ENCODE assay signal across 1 cellular context in the genomic region with DNA sequence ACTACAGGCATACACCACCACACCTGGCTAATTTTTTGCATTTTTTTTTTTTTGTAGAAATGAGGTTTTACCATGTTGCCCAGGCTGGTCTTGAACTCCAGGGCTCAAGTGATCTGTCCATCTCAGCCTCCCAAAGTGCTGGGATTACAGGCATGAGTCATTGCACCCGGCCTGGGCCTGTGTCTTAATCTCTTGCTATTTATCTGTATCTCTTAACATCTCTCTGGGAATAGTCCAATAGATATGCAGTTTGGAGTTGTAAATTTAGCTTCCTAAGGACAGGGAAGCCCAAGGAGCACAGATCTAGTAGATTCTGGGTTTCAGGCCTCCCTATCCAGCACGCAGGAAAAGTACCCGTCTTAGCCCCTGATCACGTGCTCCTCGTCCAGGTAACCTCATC.
TF ChIP-seq lines count a peak whose summit lies in the region.

No MANE protein-coding gene starts in this region.

TF ChIP-seq in GM23338, 12 proteins besides CTCF, POLR2A, EP300 and RAD21:
- TF ChIP-seq, protein P1, sequence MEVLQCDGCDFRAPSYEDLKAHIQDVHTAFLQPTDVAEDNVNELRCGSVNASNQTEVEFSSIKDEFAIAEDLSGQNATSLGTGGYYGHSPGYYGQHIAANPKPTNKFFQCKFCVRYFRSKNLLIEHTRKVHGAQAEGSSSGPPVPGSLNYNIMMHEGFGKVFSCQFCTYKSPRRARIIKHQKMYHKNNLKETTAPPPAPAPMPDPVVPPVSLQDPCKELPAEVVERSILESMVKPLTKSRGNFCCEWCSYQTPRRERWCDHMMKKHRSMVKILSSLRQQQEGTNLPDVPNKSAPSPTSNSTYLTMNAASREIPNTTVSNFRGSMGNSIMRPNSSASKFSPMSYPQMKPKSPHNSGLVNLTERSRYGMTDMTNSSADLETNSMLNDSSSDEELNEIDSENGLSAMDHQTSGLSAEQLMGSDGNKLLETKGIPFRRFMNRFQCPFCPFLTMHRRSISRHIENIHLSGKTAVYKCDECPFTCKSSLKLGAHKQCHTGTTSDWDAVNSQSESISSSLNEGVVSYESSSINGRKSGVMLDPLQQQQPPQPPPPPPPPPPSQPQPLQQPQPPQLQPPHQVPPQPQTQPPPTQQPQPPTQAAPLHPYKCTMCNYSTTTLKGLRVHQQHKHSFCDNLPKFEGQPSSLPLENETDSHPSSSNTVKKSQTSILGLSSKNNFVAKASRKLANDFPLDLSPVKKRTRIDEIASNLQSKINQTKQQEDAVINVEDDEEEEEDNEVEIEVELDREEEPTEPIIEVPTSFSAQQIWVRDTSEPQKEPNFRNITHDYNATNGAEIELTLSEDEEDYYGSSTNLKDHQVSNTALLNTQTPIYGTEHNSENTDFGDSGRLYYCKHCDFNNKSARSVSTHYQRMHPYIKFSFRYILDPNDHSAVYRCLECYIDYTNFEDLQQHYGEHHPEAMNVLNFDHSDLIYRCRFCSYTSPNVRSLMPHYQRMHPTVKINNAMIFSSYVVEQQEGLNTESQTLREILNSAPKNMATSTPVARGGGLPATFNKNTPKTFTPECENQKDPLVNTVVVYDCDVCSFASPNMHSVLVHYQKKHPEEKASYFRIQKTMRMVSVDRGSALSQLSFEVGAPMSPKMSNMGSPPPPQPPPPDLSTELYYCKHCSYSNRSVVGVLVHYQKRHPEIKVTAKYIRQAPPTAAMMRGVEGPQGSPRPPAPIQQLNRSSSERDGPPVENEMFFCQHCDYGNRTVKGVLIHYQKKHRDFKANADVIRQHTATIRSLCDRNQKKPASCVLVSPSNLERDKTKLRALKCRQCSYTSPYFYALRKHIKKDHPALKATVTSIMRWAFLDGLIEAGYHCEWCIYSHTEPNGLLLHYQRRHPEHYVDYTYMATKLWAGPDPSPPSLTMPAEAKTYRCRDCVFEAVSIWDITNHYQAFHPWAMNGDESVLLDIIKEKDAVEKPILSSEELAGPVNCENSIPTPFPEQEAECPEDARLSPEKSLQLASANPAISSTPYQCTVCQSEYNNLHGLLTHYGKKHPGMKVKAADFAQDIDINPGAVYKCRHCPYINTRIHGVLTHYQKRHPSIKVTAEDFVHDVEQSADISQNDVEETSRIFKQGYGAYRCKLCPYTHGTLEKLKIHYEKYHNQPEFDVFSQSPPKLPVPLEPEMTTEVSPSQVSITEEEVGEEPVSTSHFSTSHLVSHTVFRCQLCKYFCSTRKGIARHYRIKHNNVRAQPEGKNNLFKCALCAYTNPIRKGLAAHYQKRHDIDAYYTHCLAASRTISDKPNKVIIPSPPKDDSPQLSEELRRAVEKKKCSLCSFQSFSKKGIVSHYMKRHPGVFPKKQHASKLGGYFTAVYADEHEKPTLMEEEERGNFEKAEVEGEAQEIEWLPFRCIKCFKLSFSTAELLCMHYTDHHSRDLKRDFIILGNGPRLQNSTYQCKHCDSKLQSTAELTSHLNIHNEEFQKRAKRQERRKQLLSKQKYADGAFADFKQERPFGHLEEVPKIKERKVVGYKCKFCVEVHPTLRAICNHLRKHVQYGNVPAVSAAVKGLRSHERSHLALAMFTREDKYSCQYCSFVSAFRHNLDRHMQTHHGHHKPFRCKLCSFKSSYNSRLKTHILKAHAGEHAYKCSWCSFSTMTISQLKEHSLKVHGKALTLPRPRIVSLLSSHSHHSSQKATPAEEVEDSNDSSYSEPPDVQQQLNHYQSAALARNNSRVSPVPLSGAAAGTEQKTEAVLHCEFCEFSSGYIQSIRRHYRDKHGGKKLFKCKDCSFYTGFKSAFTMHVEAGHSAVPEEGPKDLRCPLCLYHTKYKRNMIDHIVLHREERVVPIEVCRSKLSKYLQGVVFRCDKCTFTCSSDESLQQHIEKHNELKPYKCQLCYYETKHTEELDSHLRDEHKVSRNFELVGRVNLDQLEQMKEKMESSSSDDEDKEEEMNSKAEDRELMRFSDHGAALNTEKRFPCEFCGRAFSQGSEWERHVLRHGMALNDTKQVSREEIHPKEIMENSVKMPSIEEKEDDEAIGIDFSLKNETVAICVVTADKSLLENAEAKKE (CRISPR knock-in tag; IDR thresholded peaks at IDR 0.05): no peak
- TF ChIP-seq STAT1 (IDR thresholded peaks at IDR 0.05; ENCODE audit: unreplicated experiment) (no peak), JUNB (IDR thresholded peaks at IDR 0.05; ENCODE audit: unreplicated experiment) (no peak), POLR2AphosphoS5 (IDR thresholded peaks at IDR 0.05; ENCODE audit: low read depth) (no peak)
- TF ChIP-seq, protein P2, sequence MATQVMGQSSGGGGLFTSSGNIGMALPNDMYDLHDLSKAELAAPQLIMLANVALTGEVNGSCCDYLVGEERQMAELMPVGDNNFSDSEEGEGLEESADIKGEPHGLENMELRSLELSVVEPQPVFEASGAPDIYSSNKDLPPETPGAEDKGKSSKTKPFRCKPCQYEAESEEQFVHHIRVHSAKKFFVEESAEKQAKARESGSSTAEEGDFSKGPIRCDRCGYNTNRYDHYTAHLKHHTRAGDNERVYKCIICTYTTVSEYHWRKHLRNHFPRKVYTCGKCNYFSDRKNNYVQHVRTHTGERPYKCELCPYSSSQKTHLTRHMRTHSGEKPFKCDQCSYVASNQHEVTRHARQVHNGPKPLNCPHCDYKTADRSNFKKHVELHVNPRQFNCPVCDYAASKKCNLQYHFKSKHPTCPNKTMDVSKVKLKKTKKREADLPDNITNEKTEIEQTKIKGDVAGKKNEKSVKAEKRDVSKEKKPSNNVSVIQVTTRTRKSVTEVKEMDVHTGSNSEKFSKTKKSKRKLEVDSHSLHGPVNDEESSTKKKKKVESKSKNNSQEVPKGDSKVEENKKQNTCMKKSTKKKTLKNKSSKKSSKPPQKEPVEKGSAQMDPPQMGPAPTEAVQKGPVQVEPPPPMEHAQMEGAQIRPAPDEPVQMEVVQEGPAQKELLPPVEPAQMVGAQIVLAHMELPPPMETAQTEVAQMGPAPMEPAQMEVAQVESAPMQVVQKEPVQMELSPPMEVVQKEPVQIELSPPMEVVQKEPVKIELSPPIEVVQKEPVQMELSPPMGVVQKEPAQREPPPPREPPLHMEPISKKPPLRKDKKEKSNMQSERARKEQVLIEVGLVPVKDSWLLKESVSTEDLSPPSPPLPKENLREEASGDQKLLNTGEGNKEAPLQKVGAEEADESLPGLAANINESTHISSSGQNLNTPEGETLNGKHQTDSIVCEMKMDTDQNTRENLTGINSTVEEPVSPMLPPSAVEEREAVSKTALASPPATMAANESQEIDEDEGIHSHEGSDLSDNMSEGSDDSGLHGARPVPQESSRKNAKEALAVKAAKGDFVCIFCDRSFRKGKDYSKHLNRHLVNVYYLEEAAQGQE (IDR thresholded peaks at IDR 0.05; ENCODE audit: unreplicated experiment): no peak
